Comparison of ENCODE assay signal across 8 cellular contexts in the genomic region with DNA sequence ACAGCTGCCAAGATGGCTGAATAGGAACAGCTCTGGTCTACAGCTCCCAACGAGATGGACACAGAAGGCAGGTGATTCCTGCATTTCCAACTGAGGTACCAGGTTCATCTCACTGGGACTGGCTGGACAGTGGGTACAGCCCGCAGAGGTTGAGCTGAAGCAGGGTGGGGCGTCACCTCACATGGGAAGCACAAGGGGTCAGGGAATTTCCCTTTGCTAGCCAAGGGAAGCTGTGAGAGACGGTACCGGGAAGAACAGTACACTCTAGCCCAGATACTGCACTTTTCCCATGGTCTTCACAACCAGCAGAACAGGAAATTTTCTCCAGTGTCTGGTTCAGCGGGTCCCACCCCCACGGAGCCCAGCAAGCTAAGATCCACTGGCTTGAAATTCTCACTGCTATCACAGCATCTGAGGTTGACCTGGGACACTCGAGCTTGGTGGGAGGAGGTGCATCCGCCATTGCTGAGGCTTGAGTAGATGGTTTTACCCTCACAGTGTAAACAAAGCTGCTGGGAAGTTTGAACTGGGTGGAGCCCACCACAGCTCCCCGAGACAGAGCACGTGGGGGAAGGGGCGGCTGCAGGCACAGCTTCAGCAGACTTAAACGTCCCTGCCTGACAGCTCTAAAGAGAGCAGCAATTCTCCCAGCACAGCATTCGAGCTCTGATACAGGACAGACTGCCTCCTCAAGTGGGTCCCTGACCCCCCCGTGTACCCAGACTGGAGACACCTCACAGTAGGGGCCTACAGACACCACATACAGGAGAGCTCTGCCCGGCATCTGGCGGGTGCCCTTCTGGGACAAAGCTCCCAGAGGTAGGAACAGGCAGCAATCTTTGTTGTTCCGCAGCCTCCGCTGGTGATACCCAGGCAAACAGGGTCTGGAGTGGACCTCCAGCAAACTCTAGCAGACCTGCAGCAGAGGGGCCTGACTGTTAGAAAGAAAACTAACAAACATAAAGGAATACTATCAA. TPM values are rescaled to one million over a fixed set of nuclear protein-coding genes. Genes with fewer than 3 reads are reported as not detected.
A peak's percentile ranks its signal among the peaks of the same experiment; 100 is the strongest.
DNase-seq lines count a peak whose midpoint lies in the region; ATAC-seq, FAIRE-seq and TF ChIP-seq lines count a peak whose summit lies in the region.
"Not testable (repeated sequence)": the region's sequence is repeated elsewhere in the genome, so short reads cannot be mapped to it uniquely, and the experiment has no call there.

No MANE protein-coding gene starts in this region.

- not testable (repeated sequence) for H3K4me2 ChIP-seq in GM23338
- H3K4me2 ChIP-seq in hepatocyte (peak overlapping the region; percentile 72), HepG2 (ENCODE audit: low read depth, low read length) (0 out of 2 replicates have a peak overlapping the region, but pooled peaks have one; percentile 7)

- FAIRE-seq in HepG2 (lab: Jason Lieb, UNC): not testable (repeated sequence)

- not testable (repeated sequence) for H3K36me3 ChIP-seq in GM23338 (ENCODE audit: insufficient read depth); hepatocyte (replicated peaks; ENCODE audit: insufficient read depth, low read depth); HepG2 (replicated peaks in 1 of 2; ENCODE audit: control insufficient read depth in 1 of 2, insufficient read depth in 2 of 2, low read length in 2 of 2); spleen

- H3K9me3 ChIP-seq in hepatocyte (ENCODE audit: low read depth); HepG2 (ENCODE audit: low read length); spleen: not testable (repeated sequence)

- not testable (repeated sequence) for H3K4me3 Mint-ChIP-seq in GM23338
- peak overlapping the region; percentile 56 for H3K4me3 Mint-ChIP-seq in nephron progenitor cell

- not testable (repeated sequence) for TF ChIP-seq CTCF in C4-2B (conservative IDR thresholded peaks at IDR 0.05); GM23338 (conservative IDR thresholded peaks at IDR 0.05; ENCODE audit: low read depth in 2 of 2); choroid plexus epithelial cell (conservative IDR thresholded peaks at IDR 0.05; ENCODE audit: low read depth, low read length); hepatocyte (IDR thresholded peaks at IDR 0.05; ENCODE audit: poor library complexity); HepG2 (CRISPR knock-in tag; IDR thresholded peaks at IDR 0.05); nephron progenitor cell (IDR thresholded peaks at IDR 0.05); spleen (IDR thresholded peaks at IDR 0.05 in 8 of 11, conservative IDR thresholded peaks at IDR 0.05 in 3 of 11)

- in situ Hi-C loops in HepG2 (cut with HindIII; ENCODE audit: extremely low pct_ligation_motif_present, low pct_unique_long_range_greater_than_20kb): not testable (repeated sequence)

- H3K79me2 ChIP-seq in GM23338 (replicated peaks; ENCODE audit: insufficient read depth); HepG2 (ENCODE audit: insufficient read depth, low read length): not testable (repeated sequence)
- peaks cover 12% of the 10 kb centered on the region for H3K79me2 ChIP-seq in hepatocyte

- POLR2A ChIA-PET in HepG2 (lab: Yijun Ruan, JAX): not testable (repeated sequence)

- not testable (repeated sequence) for H3K9me3 Mint-ChIP-seq in GM23338
- peaks cover 33% of the 10 kb centered on the region for H3K9me3 Mint-ChIP-seq in nephron progenitor cell

- DNase-seq in GM23338 (ENCODE audit: low spot score): peak; percentile 14
- DNase-seq in NCI-H2227 treated with DMSO at 0.1 percent for 48 hours (lab: John Stamatoyannopoulos, UW): peak; percentile 13
- peak; percentile 56 for DNase-seq in choroid plexus epithelial cell (ENCODE audit: low read depth)
- peak; percentile 12 for DNase-seq in hepatocyte (ENCODE audit: low spot score)
- peak; percentile 22 for DNase-seq in HepG2 (ENCODE audit: low spot score)
- DNase-seq in nephron progenitor cell: peak; percentile 16
- DNase-seq in spleen: peak; percentile 56

- H4K20me1 ChIP-seq in GM23338 (replicated peaks; ENCODE audit: insufficient read depth); hepatocyte (ENCODE audit: insufficient read depth, poor library complexity, severe bottlenecking); HepG2 (ENCODE audit: insufficient read depth, low read length): not testable (repeated sequence)

- 56% methylated on average over 19 of the region's 19 CpGs for WGBS in hepatocyte (ENCODE audit: low lambda C conversion rate, missing lambda C conversion rate)
- 72% methylated on average over 7 of the region's 19 CpGs for WGBS in HepG2 (ENCODE audit: low lambda C conversion rate)
- 75 to 83% (median 79%) methylated on average over 17 to 19 of the region's 19 CpGs for WGBS in spleen, 5 donors

- H3K9ac ChIP-seq in HepG2 (ENCODE audit: insufficient read depth, low read depth, low read length): not testable (repeated sequence)

- not testable (repeated sequence) for H3F3A ChIP-seq in GM23338 (replicated peaks; ENCODE audit: low read depth)

- not testable (repeated sequence) for H3K9me2 ChIP-seq in GM23338 (ENCODE audit: insufficient read depth); hepatocyte (replicated peaks; ENCODE audit: insufficient read depth)

- not testable (repeated sequence) for H3K36me3 Mint-ChIP-seq in GM23338 (ENCODE audit: low read depth)
- H3K36me3 Mint-ChIP-seq in nephron progenitor cell (ENCODE audit: low read depth): peaks cover 39% of the 10 kb centered on the region

- not testable (repeated sequence) for TF ChIP-seq RAD21 in HepG2 (CRISPR knock-in tag; IDR thresholded peaks at IDR 0.05)

- H3K4me1 ChIP-seq in GM23338 (ENCODE audit: insufficient read depth); spleen: not testable (repeated sequence)
- H3K4me1 ChIP-seq in hepatocyte (ENCODE audit: insufficient read depth): peaks cover 11% of the 10 kb centered on the region
- peaks cover 12% of the 10 kb centered on the region for H3K4me1 ChIP-seq in HepG2 (ENCODE audit: insufficient read depth, low read length)

- not testable (repeated sequence) for H3K27me3 Mint-ChIP-seq in GM23338 (ENCODE audit: insufficient read depth, low read depth, poor library complexity); nephron progenitor cell (ENCODE audit: low read depth, poor library complexity)

- intact Hi-C loops in HepG2 (cut with micrococcal nuclease; ENCODE audit: unreplicated experiment); spleen (cut with DNase I; ENCODE audit: low total_unique reads): not testable (repeated sequence)

- BruUV-seq in HepG2 (replicated peaks; lab: Mats Ljungman, UMichigan): not testable (repeated sequence)

- H3K27ac Mint-ChIP-seq in GM23338: not testable (repeated sequence)
- peak overlapping the region; percentile 84 for H3K27ac Mint-ChIP-seq in nephron progenitor cell

- CTCF ChIA-PET in HepG2 (lab: Yijun Ruan, JAX; ENCODE audit: low intra/inter-chr PET ratio, low total read pairs): not testable (repeated sequence)

- H3K4me3 ChIP-seq in GM23338; hepatocyte; HepG2 (replicated peaks in 1 of 3; ENCODE audit: insufficient read depth in 1 of 3, low read depth in 2 of 3, low read length in 3 of 3); spleen: not testable (repeated sequence)
- peak overlapping the region; percentile 14 for H3K4me3 ChIP-seq in choroid plexus epithelial cell (ENCODE audit: low read depth, low read length)

- H3K27ac ChIP-seq in C4-2B (0 out of 2 replicates have a peak overlapping the region, but pooled peaks have one; percentile 1), hepatocyte (peak overlapping the region; percentile 20), spleen (peak overlapping the region in 1 of 8 donors; percentile 36)
- H3K27ac ChIP-seq in GM23338 (ENCODE audit: low read depth); HepG2 (ENCODE audit: extremely low read length, insufficient read depth, low read length): not testable (repeated sequence)

- TF ChIP-seq EP300 in HepG2 (IDR thresholded peaks at IDR 0.05; ENCODE audit: low read depth in 2 of 2, low read length in 2 of 2); HepG2 (CRISPR knock-in tag; IDR thresholded peaks at IDR 0.05; ENCODE audit: borderline replicate concordance): not testable (repeated sequence)

- not testable (repeated sequence) for H2AFZ ChIP-seq in GM23338; hepatocyte; HepG2 (ENCODE audit: low read length)

- not testable (repeated sequence) for TF ChIP-seq POLR2A in HepG2 (IDR thresholded peaks at IDR 0.05; ENCODE audit: insufficient read depth in 1 of 2, low read depth in 2 of 2, low read length in 2 of 2); spleen (IDR thresholded peaks at IDR 0.05)

- not testable (repeated sequence) for H3K4me1 Mint-ChIP-seq in GM23338
- peaks cover 23% of the 10 kb centered on the region for H3K4me1 Mint-ChIP-seq in nephron progenitor cell

- H3K27me3 ChIP-seq in GM23338 (ENCODE audit: insufficient read depth); hepatocyte; HepG2 (ENCODE audit: control insufficient read depth in 1 of 2, insufficient read depth in 2 of 2, low read length in 2 of 2); spleen (replicated peaks in 1 of 7): not testable (repeated sequence)

- peak; percentile 71 for ATAC-seq in GM23338
- ATAC-seq in HepG2: peak; percentile 79

RNA-seq across cellular contexts. Expression of a gene that starts 53.5 kb away (rescaled TPM):
- 21.6 and 61.1 TPM in 2 replicates for total RNA-seq in GM23338 (2014; rRNA removed; shearing (Covaris generic))
- polyA plus RNA-seq in GM23338 (2016; fragmentation: Nextera tagmentation; extraction: Ambion mirVana) (5.2 and 6.1 TPM in 2 replicates), hepatocyte (7.8 and 10.5 TPM in 2 replicates), HepG2 (2011; rRNA removed) (11.6 and 11.8 TPM in 2 replicates), spleen (10 to 100 TPM; 11.1 to 33.5 (median 21.1) TPM)
- total RNA-seq in hepatocyte (30.8 and 31.4 TPM in 2 replicates), HepG2 (2016; rRNA removed; fragmentation: Illumina TruSeq; extraction: Trizol) (14.4 and 15.3 TPM in 2 replicates), spleen (100 to 1,000 TPM in 2 of 7 donors, 10 to 100 TPM in 5; 57.9 to 140 (median 72.1) TPM)
- 2.9 and 3.9 TPM in 2 replicates for total RNA-seq in HepG2 (2016; cell fraction: cytosol; rRNA removed; fragmentation: Illumina TruSeq; extraction: Trizol; ENCODE audit: low read depth)
- total RNA-seq in HepG2 (2016; cell fraction: insoluble cytoplasmic fraction; rRNA removed; fragmentation: Illumina TruSeq; extraction: Trizol): 10.5 and 14.9 TPM in 2 replicates
- 3.6 and 5.3 TPM in 2 replicates for total RNA-seq in HepG2 (2016; cell fraction: membrane; rRNA removed; fragmentation: Illumina TruSeq; extraction: Trizol)
- 25.7 and 26.2 TPM in 2 replicates for total RNA-seq in HepG2 (2016; cell fraction: nucleus; rRNA removed; fragmentation: Illumina TruSeq; extraction: Trizol)
- polyA plus RNA-seq in HepG2 (2011; cell fraction: cytosol; rRNA removed): 2.5 and 4.5 TPM in 2 replicates
- 24.4 and 27.0 TPM in 2 replicates for polyA plus RNA-seq in HepG2 (2011; cell fraction: nucleus; rRNA removed)
- 9.9 and 10.4 TPM in 2 replicates for polyA plus RNA-seq in HepG2 (2012)
- polyA plus RNA-seq in HepG2 (2016; cell fraction: cytosol; fragmentation: Illumina TruSeq; extraction: Trizol; ENCODE audit: low read depth): 0.51 and 0.75 TPM in 2 replicates
- 11.1 and 13.6 TPM in 2 replicates for polyA plus RNA-seq in HepG2 (2016; cell fraction: insoluble cytoplasmic fraction; fragmentation: Illumina TruSeq; extraction: Trizol; ENCODE audit: low read depth)
- 1.6 and 2.1 TPM in 2 replicates for polyA plus RNA-seq in HepG2 (2016; cell fraction: membrane; fragmentation: Illumina TruSeq; extraction: Trizol; ENCODE audit: low read depth)
- polyA plus RNA-seq in HepG2 (2016; cell fraction: nucleus; fragmentation: Illumina TruSeq; extraction: Trizol; ENCODE audit: insufficient read depth, low read depth): 46.6 and 53.7 TPM in 2 replicates
- polyA minus RNA-seq in HepG2 (2011; rRNA and poly(A)+ RNA removed; ENCODE audit: low replicate concordance): 7.7 and 16.1 TPM in 2 replicates
- 6.0 and 11.5 TPM in 2 replicates for polyA minus RNA-seq in HepG2 (2011; cell fraction: cytosol; rRNA and poly(A)+ RNA removed)
- polyA minus RNA-seq in HepG2 (2011; cell fraction: nucleus; rRNA and poly(A)+ RNA removed): 31.9 and 35.7 TPM in 2 replicates
